ENCODE assay signal across 16 cellular contexts in genomic region chr1:85323770-85324169, GRCh38. TPM values are rescaled to one million over a fixed set of nuclear protein-coding genes. Genes with fewer than 3 reads are reported as not detected.
A peak's percentile ranks its signal among the peaks of the same experiment; 100 is the strongest.
DNase-seq lines count a peak whose midpoint lies in the region; ATAC-seq, FAIRE-seq and TF ChIP-seq lines count a peak whose summit lies in the region.
"Had no signal": no experiment of that assay in that cellular context is flagged by ENCODE, and none has a peak within 500 bp of the region (broad histone marks: within the 10 kb centered on the region; RNA-seq: fewer than 3 reads in every experiment).

No MANE protein-coding gene starts in this region.

- H3K4me1 ChIP-seq in left ventricle myocardium inferior = peaks cover 21% of the 10 kb centered on the region

- DNase-seq in left ventricle myocardium superior = no peak
- no peak for DNase-seq in left ventricle myocardium inferior
- DNase-seq in M059J (ENCODE audit: low read depth) = peak; percentile 52
- peak; percentile 25 for DNase-seq in kidney tubule cell (ENCODE audit: low spot score)
- DNase-seq in D721Med (ENCODE audit: insufficient read length, low spot score) = no peak
- no peak for DNase-seq in GM03348 (ENCODE audit: low spot score)
- DNase-seq: C1 segment of cervical spinal cord; Calu3; CD4-positive, alpha-beta T cell; DMS79; GOT3; KBM-7 had no signal

- H3K4me3 ChIP-seq in left ventricle myocardium inferior = no peak overlapping the region
- H3K4me3 ChIP-seq: HAP-1 had no signal

- H3K27ac ChIP-seq in left ventricle myocardium inferior (replicated peaks) = no peak overlapping the region

- no peaks in the 10 kb centered on the region for H3K9me3 ChIP-seq in left ventricle myocardium inferior (replicated peaks)
- H3K9me3 ChIP-seq: HAP-1 had no signal

- H3K36me3 ChIP-seq in left ventricle myocardium inferior = no peaks in the 10 kb centered on the region

- ATAC-seq in left ventricle myocardium superior (peak; percentile 45), HG02884 (IDR thresholded peaks at IDR 0.05; ENCODE audit: unreplicated experiment) (no peak)

- H3K27me3 ChIP-seq in left ventricle myocardium inferior (ENCODE audit: low read depth) = no peaks in the 10 kb centered on the region

- FAIRE-seq in D721Med (lab: Jason Lieb, UNC) = no peak
- FAIRE-seq: G401.6, GM12892 had no signal

- TF ChIP-seq CTCF in left ventricle myocardium inferior (IDR thresholded peaks at IDR 0.05; ENCODE audit: borderline replicate concordance) (no peak), D721Med (IDR thresholded peaks at IDR 0.05; ENCODE audit: insufficient read depth, missing control alignments) (no peak)

- intact Hi-C loops in left ventricle myocardium superior (cut with micrococcal nuclease) = no loop called here
- intact Hi-C loops in left ventricle myocardium inferior (cut with micrococcal nuclease) = no loop called here

RNA-seq across cellular contexts. Expression of gene BCL10, which starts 47.3 kb away (rescaled TPM):
- total RNA-seq in left ventricle myocardium superior (8.4 TPM), left ventricle myocardium inferior (7.8 TPM)
- 35.6 and 42.2 TPM in 2 replicates for total RNA-seq in M059J (2014; rRNA removed; shearing (Covaris generic))

Comparison
In these comparisons a context has a peak if more than half of its experiments do, and no peak if none do; other contexts are left out.
1. DNase-seq: peak in M059J (single experiment) and kidney tubule cell (single experiment); none in left ventricle myocardium superior (single experiment), left ventricle myocardium inferior (single experiment), D721Med (single experiment) and GM03348 (single experiment).